In the genomic region with DNA sequence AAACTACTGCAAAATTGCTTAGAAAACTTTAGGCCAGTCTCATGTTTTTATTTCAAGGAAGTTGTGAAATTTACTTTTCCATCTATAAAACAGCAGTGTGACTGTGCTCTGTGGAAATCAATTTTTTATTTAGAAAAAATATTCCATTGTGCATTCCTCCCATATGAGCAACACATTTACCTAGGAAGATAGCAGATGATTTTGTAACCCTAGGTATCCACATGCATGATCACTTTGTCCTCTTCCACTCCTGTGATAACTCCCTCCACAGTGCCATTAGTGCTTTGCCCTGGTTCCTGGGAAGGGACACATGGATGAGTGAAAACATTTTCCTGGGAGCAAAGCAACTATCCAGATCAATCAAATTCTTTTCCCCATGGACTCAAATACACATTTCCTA, we compare ENCODE assay signal across 16 cellular contexts.
"Had no signal": no experiment of that assay in that cellular context is flagged by ENCODE, and none has a peak within 500 bp of the region (broad histone marks: within the 10 kb centered on the region; RNA-seq: fewer than 3 reads in every experiment).

No MANE protein-coding gene starts in this region.

- H3K4me1 Mint-ChIP-seq: activated naive CD8-positive, alpha-beta T cell treated with anti-CD3 and anti-CD28 coated beads, Interleukin-2, amount 10 ng/mL, durations not matched to agents 7 days and 5 days; naive thymus-derived CD4-positive, alpha-beta T cell had no signal

- H3K27ac ChIP-seq: sigmoid colon, thyroid gland, VCaP had no signal

- DNase-seq: activated CD4-positive, alpha-beta T cell treated with anti-CD3 and anti-CD28 coated beads for 1 hour; activated CD4-positive, alpha-beta T cell treated with anti-CD3 and anti-CD28 coated beads, Interleukin-2, amount 50 U/mL, for 4 hours; activated naive CD4-positive, alpha-beta T cell; activated naive CD8-positive, alpha-beta T cell treated with anti-CD3 and anti-CD28 coated beads, Interleukin-2, amount 10 ng/mL, durations not matched to agents 7 days and 5 days; activated T-cell treated with anti-CD3 and anti-CD28 coated beads for 4 hours; anterior cingulate cortex; islet precursor cell; mucosa of descending colon; naive thymus-derived CD4-positive, alpha-beta T cell; pancreas; sigmoid colon; stimulated activated CD4-positive, alpha-beta T cell treated with anti-CD3 and anti-CD28 coated beads, Interleukin-1b, Interleukin-23, amount 100 ng/mL, for 48 hours; T1000; thyroid gland had no signal

- H3K36me3 ChIP-seq: pancreas, sigmoid colon, thyroid gland had no signal

- H3K36me3 Mint-ChIP-seq: activated naive CD8-positive, alpha-beta T cell treated with anti-CD3 and anti-CD28 coated beads, Interleukin-2, amount 10 ng/mL, durations not matched to agents 7 days and 5 days; naive thymus-derived CD4-positive, alpha-beta T cell had no signal

- H3K27me3 Mint-ChIP-seq: activated naive CD8-positive, alpha-beta T cell treated with anti-CD3 and anti-CD28 coated beads, Interleukin-2, amount 10 ng/mL, durations not matched to agents 7 days and 5 days had no signal

- H3K4me1 ChIP-seq: pancreas, sigmoid colon, thyroid gland had no signal

- H3K27me3 ChIP-seq: pancreas, sigmoid colon, thyroid gland had no signal

- H3K9me3 ChIP-seq: mucosa of descending colon, pancreas, sigmoid colon, thyroid gland had no signal

- H3K4me3 Mint-ChIP-seq: activated naive CD8-positive, alpha-beta T cell treated with anti-CD3 and anti-CD28 coated beads, Interleukin-2, amount 10 ng/mL, durations not matched to agents 7 days and 5 days; naive thymus-derived CD4-positive, alpha-beta T cell had no signal

- H3K9me3 Mint-ChIP-seq: activated naive CD8-positive, alpha-beta T cell treated with anti-CD3 and anti-CD28 coated beads, Interleukin-2, amount 10 ng/mL, durations not matched to agents 7 days and 5 days; naive thymus-derived CD4-positive, alpha-beta T cell had no signal

- ATAC-seq: left lobe of liver; mucosa of descending colon; naive thymus-derived CD4-positive, alpha-beta T cell; pancreas had no signal

- H3K27ac Mint-ChIP-seq: activated naive CD8-positive, alpha-beta T cell treated with anti-CD3 and anti-CD28 coated beads, Interleukin-2, amount 10 ng/mL, durations not matched to agents 7 days and 5 days had no signal

- H3K4me3 ChIP-seq: mucosa of descending colon, pancreas, sigmoid colon, thyroid gland had no signal
